Comparison of ENCODE assay signal across 20 cellular contexts in the genomic region with DNA sequence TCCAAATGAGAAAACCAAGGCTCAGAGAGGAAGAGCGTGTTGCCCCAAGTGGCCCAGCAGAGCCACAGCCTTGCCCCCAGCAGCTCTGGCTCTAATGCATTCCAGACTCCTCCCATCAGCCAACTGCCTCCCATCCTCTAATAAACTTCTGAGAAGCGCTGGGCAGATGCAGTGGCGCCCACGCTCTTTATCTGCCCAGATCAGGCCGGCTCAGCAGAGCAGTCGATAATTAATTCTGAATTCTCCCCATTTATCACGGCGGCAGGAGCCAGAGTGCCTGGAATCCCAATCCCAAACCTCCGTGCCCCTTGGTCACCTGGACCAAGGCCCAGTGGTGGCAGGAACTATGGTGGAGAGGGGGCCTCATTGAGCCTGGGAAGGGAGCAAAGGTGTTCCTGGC. TPM values are rescaled to one million over a fixed set of nuclear protein-coding genes. Genes with fewer than 3 reads are reported as not detected.
DNase-seq lines count a peak whose midpoint lies in the region; FAIRE-seq and TF ChIP-seq lines count a peak whose summit lies in the region.
"Had no signal": no experiment of that assay in that cellular context is flagged by ENCODE, and none has a peak within 500 bp of the region (broad histone marks: within the 10 kb centered on the region; RNA-seq: fewer than 3 reads in every experiment).

No MANE protein-coding gene starts in this region.

- intact Hi-C loops in A673 (cut with micrococcal nuclease; ENCODE audit: unreplicated experiment): no loop called here

- dilution Hi-C loops in keratinocyte (cut with MboI; ENCODE audit: extremely low pct_ligation_motif_present, low sequenced_read_pairs): no loop called here

- H3K27ac ChIP-seq in A673 (ENCODE audit: low read depth, low read length, poor library complexity, severe bottlenecking) (no peak overlapping the region), SK-N-SH (ENCODE audit: low read depth in 2 of 2, low read length in 1 of 2) (peak overlapping the region in 1 of 2 experiments; percentile 53; a peak in 2 of 4 replicates), keratinocyte (ENCODE audit: control insufficient read depth, insufficient read depth, low read length) (no peak overlapping the region)
- H3K27ac ChIP-seq: BLaER1 treated with 17β-estradiol and CSF1 and Interleukin-3, amounts not matched to agents 10 nM and 100 nM; SK-N-MC had no signal

- H3K27me3 ChIP-seq in A673 (replicated peaks; ENCODE audit: insufficient read depth, low read depth, low read length, poor library complexity): no peaks in the 10 kb centered on the region
- H3K27me3 ChIP-seq in BE2C: no peaks in the 10 kb centered on the region
- H3K27me3 ChIP-seq in SK-N-SH (ENCODE audit: insufficient read depth): no peaks in the 10 kb centered on the region
- no peaks in the 10 kb centered on the region for H3K27me3 ChIP-seq in keratinocyte (ENCODE audit: control insufficient read depth, extremely low read depth, insufficient read depth, low read length)
- H3K27me3 ChIP-seq: BLaER1 treated with 17β-estradiol and CSF1 and Interleukin-3, amounts not matched to agents 10 nM and 100 nM had no signal

- CTCF ChIA-PET in A673 (lab: Charles Lee): no interaction called here
- CTCF ChIA-PET in SK-N-SH (lab: Yijun Ruan, JAX): interaction anchor here (0.7 to 1.6 kb wide), 3 partner anchors 10 to 505 kb away, joined by 3 to 4 read pairs (median 4); no protein-coding TSS in a partner anchor

- POLR2A ChIA-PET in A673 (lab: Charles Lee; ENCODE audit: low non-redundant PET): no interaction called here
- POLR2A ChIA-PET in SK-N-SH (lab: Yijun Ruan, JAX): no interaction called here

- H4K20me1 ChIP-seq in SK-N-SH (ENCODE audit: insufficient read depth) (no peaks in the 10 kb centered on the region), keratinocyte (ENCODE audit: control insufficient read depth, extremely low read depth, insufficient read depth, low read length) (no peaks in the 10 kb centered on the region)

- H3K4me1 ChIP-seq in A673 (ENCODE audit: insufficient read depth, low read length, poor library complexity, severe bottlenecking): peaks cover 6% of the 10 kb centered on the region
- H3K4me1 ChIP-seq in BE2C: peaks cover 8% of the 10 kb centered on the region; the same call in 1 of the 2 replicates
- peaks cover 0 to 7% of the 10 kb centered on the region in 2 experiments; a peak in 1 of 4 replicates for H3K4me1 ChIP-seq in SK-N-SH (ENCODE audit: control insufficient read depth in 1 of 2, insufficient read depth in 2 of 2, low read depth in 1 of 2, low read length in 1 of 2)
- H3K4me1 ChIP-seq in keratinocyte (ENCODE audit: control insufficient read depth, extremely low read depth, insufficient read depth, low read length): peaks cover 20% of the 10 kb centered on the region

- H3K79me2 ChIP-seq in SK-N-SH (ENCODE audit: insufficient read depth) (no peaks in the 10 kb centered on the region), keratinocyte (ENCODE audit: control insufficient read depth, insufficient read depth, low read length) (no peaks in the 10 kb centered on the region)

- H2AFZ ChIP-seq in SK-N-SH (ENCODE audit: low read depth): no peak overlapping the region
- H2AFZ ChIP-seq in keratinocyte (ENCODE audit: control insufficient read depth, low read length): peak overlapping the region; percentile 62

- DNase-seq in A673 (ENCODE audit: low spot score) (peak; percentile 63), BE2C (peak; percentile 59), SK-N-SH (peak; percentile 80), keratinocyte (ENCODE audit: low read depth, low spot score) (no peak), putamen (ENCODE audit: low spot score) (no peak), NCI-H1694 (lab: John Stamatoyannopoulos, UW) (no peak)
- no peak for DNase-seq in stimulated activated CD8-positive, alpha-beta memory T cell treated with anti-CD3 and anti-CD28 coated beads, Interleukin-4, amount 100 ng/mL, for 48 hours
- DNase-seq: Calu3; CD4-positive, alpha-beta memory T cell; DMS79; KG1; NCI-H1092; NCI-H1436; NCI-H2029; NCI-H345; NCI-H524 treated with DMSO at 0.1 percent for 48 hours; SHP77 had no signal

- peak; percentile 18; the same call in 1 of the 2 replicates for TF ChIP-seq RAD21 in SK-N-SH (IDR thresholded peaks at IDR 0.05; ENCODE audit: low read length)

- H3K4me2 ChIP-seq in SK-N-SH (no peak overlapping the region), keratinocyte (ENCODE audit: control insufficient read depth, extremely low read depth, insufficient read depth, low read depth, low read length) (no peak overlapping the region)

- H3K4me3 ChIP-seq in A673 (ENCODE audit: low read depth, low read length, poor library complexity, severe bottlenecking) (no peak overlapping the region), BE2C (ENCODE audit: low read depth, low read length) (no peak overlapping the region), SK-N-SH (ENCODE audit: low read depth in 2 of 2, low read length in 1 of 2) (no peak overlapping the region), keratinocyte (ENCODE audit: control insufficient read depth in 2 of 3, extremely low read depth in 1 of 3, insufficient read depth in 2 of 3, low read depth in 1 of 3, low read length in 3 of 3) (no peak overlapping the region)
- H3K4me3 ChIP-seq: BLaER1 treated with 17β-estradiol and CSF1 and Interleukin-3, amounts not matched to agents 10 nM and 100 nM; SK-N-MC had no signal

- H3K36me3 ChIP-seq in A673 (ENCODE audit: insufficient read depth, low read length, poor library complexity, severe bottlenecking): no peaks in the 10 kb centered on the region
- H3K36me3 ChIP-seq in BE2C: no peaks in the 10 kb centered on the region
- H3K36me3 ChIP-seq in SK-N-SH (replicated peaks in 1 of 2; ENCODE audit: control insufficient read depth in 1 of 2, insufficient read depth in 2 of 2, low read length in 1 of 2): no peaks in the 10 kb centered on the region
- no peaks in the 10 kb centered on the region for H3K36me3 ChIP-seq in keratinocyte (ENCODE audit: control insufficient read depth in 2 of 2, extremely low read depth in 1 of 2, insufficient read depth in 2 of 2, low read length in 2 of 2)
- H3K36me3 ChIP-seq: BLaER1 treated with 17β-estradiol and CSF1 and Interleukin-3, amounts not matched to agents 10 nM and 100 nM had no signal

- TF ChIP-seq CTCF in A673 (conservative IDR thresholded peaks at IDR 0.05; ENCODE audit: low read depth, low read length): no peak
- no peak for TF ChIP-seq CTCF in BE2C (IDR thresholded peaks at IDR 0.05; ENCODE audit: low read depth, low read length)
- no peak for TF ChIP-seq CTCF in SK-N-SH (IDR thresholded peaks at IDR 0.05)
- no peak for TF ChIP-seq CTCF in keratinocyte (optimal IDR thresholded peaks at IDR 0.05 in 1 of 3, IDR thresholded peaks at IDR 0.05 in 1 of 3, conservative IDR thresholded peaks at IDR 0.05 in 1 of 3; ENCODE audit: extremely low read depth in 1 of 3, insufficient read depth in 2 of 3, low read length in 3 of 3)

- no peaks in the 10 kb centered on the region for H3K9me2 ChIP-seq in SK-N-SH

- WGBS in SK-N-SH (ENCODE audit: low lambda C conversion rate): 9% methylated on average over 8 of the region's 9 CpGs

- H3K9me3 ChIP-seq in A673 (ENCODE audit: low read depth, low read length, poor library complexity, severe bottlenecking) (no peaks in the 10 kb centered on the region), BE2C (no peaks in the 10 kb centered on the region), SK-N-SH (no peaks in the 10 kb centered on the region), keratinocyte (ENCODE audit: control insufficient read depth, low read depth, low read length) (no peaks in the 10 kb centered on the region)
- H3K9me3 ChIP-seq: BLaER1 treated with 17β-estradiol and CSF1 and Interleukin-3, amounts not matched to agents 10 nM and 100 nM had no signal

- H3K9me1 ChIP-seq in keratinocyte (ENCODE audit: control insufficient read depth, extremely low read depth, insufficient read depth, low read length): no peaks in the 10 kb centered on the region

- H3F3A ChIP-seq in SK-N-SH (replicated peaks; ENCODE audit: insufficient read depth): no peaks in the 10 kb centered on the region

- FAIRE-seq in keratinocyte (lab: Jason Lieb, UNC): no peak
- FAIRE-seq: GM19239 had no signal

- peak in 1 of 2 experiments; percentile 72; a peak in 1 of 4 replicates for TF ChIP-seq EP300 in SK-N-SH (IDR thresholded peaks at IDR 0.05; ENCODE audit: borderline replicate concordance in 1 of 2, low read depth in 1 of 2, low read length in 1 of 2)

- H3K9ac ChIP-seq in SK-N-SH: no peak overlapping the region
- no peak overlapping the region for H3K9ac ChIP-seq in keratinocyte (ENCODE audit: control insufficient read depth, extremely low read depth, insufficient read depth, low read length)
- H3K9ac ChIP-seq: BLaER1 treated with 17β-estradiol and CSF1 and Interleukin-3, amounts not matched to agents 10 nM and 100 nM had no signal

- BruUV-seq in A673 (replicated peaks; lab: Mats Ljungman, UMichigan): no TSS peak

TF ChIP-seq in SK-N-SH, 30 proteins besides CTCF, POLR2A, EP300 and RAD21 (continues in another document):
- TF ChIP-seq RCOR1 (IDR thresholded peaks at IDR 0.05; ENCODE audit: low read length) (peak; percentile 84), CHD2 (IDR thresholded peaks at IDR 0.05; ENCODE audit: low read length, partially characterized antibody) (peak; percentile 67), GATA2 (CRISPR knock-in tag; IDR thresholded peaks at IDR 0.05) (peak; percentile 95)
- TF ChIP-seq, protein P1, sequence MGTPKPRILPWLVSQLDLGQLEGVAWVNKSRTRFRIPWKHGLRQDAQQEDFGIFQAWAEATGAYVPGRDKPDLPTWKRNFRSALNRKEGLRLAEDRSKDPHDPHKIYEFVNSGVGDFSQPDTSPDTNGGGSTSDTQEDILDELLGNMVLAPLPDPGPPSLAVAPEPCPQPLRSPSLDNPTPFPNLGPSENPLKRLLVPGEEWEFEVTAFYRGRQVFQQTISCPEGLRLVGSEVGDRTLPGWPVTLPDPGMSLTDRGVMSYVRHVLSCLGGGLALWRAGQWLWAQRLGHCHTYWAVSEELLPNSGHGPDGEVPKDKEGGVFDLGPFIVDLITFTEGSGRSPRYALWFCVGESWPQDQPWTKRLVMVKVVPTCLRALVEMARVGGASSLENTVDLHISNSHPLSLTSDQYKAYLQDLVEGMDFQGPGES (IDR thresholded peaks at IDR 0.05; ENCODE audit: low read depth, low read length): no peak

RNA-seq across cellular contexts. Expression of a gene that starts 13.9 kb away (rescaled TPM):
- total RNA-seq in A673 (2021): 0.34 and 0.90 TPM in 2 replicates
- polyA plus RNA-seq in BE2C (2012; ENCODE audit: insufficient read depth, insufficient read length, low read depth): 0.54 TPM
- polyA plus RNA-seq in SK-N-SH (2012; rRNA removed) (0.02 and 0.03 TPM in 2 replicates), keratinocyte (5.6 to 20.3 TPM (median 9.7 TPM) in 3 replicates)
- polyA plus RNA-seq in SK-N-SH (2012; cell fraction: cytosol; rRNA removed): 0.03 and 0.07 TPM in 2 replicates
- polyA plus RNA-seq in SK-N-SH (2012; cell fraction: nucleus; rRNA removed): 0.11 and 0.12 TPM in 2 replicates
- 8.4 TPM for polyA plus RNA-seq in keratinocyte (2011; ENCODE audit: low read depth)
- 11.8 and 17.1 TPM in 2 replicates for polyA plus RNA-seq in keratinocyte (2011; cell fraction: cytosol; rRNA removed)
- 8.5 and 10.4 TPM in 2 replicates for polyA plus RNA-seq in keratinocyte (2011; cell fraction: nucleus; rRNA removed)
- 6.7 and 45.3 TPM in 2 replicates for polyA plus RNA-seq in keratinocyte (2012; ENCODE audit: low replicate concordance)
- 7.5 to 12.8 TPM (median 9.0 TPM) in 3 replicates for polyA minus RNA-seq in keratinocyte
- polyA minus RNA-seq in keratinocyte (2011; cell fraction: cytosol; rRNA and poly(A)+ RNA removed): 13.2 TPM
- polyA minus RNA-seq in keratinocyte (2011; cell fraction: nucleus; rRNA and poly(A)+ RNA removed): 5.6 and 6.9 TPM in 2 replicates

Comparison
In these comparisons a context has a peak if more than half of its experiments do, and no peak if none do; other contexts are left out.
1. DNase-seq: peak in A673 (single experiment), BE2C (single experiment) and SK-N-SH (single experiment); none in keratinocyte (single experiment), putamen (single experiment), stimulated activated CD8-positive, alpha-beta memory T cell treated with anti-CD3 and anti-CD28 coated beads, Interleukin-4, amount 100 ng/mL, for 48 hours (single experiment) and NCI-H1694 (single experiment).
2. RNA of a gene that starts 13.9 kb away (polyA plus RNA-seq): 5.6 to 45.3 TPM in keratinocyte; 0.02 to 0.12 TPM in SK-N-SH; every median in the first group is over 4 times any median in the second.